ENCODE assay signal across 19 cellular contexts in genomic region chr18:44048846-44049245, GRCh38.
A peak's percentile ranks its signal among the peaks of the same experiment; 100 is the strongest.
DNase-seq lines count a peak whose midpoint lies in the region; ATAC-seq, FAIRE-seq and TF ChIP-seq lines count a peak whose summit lies in the region.
"Had no signal": no experiment of that assay in that cellular context is flagged by ENCODE, and none has a peak within 500 bp of the region (broad histone marks: within the 10 kb centered on the region; RNA-seq: fewer than 3 reads in every experiment).

No MANE protein-coding gene starts in this region.

- H4K20me1 ChIP-seq in GM23338 (replicated peaks; ENCODE audit: insufficient read depth), result no peaks in the 10 kb centered on the region
- H4K20me1 ChIP-seq: BLaER1 had no signal

- ATAC-seq in GM23338, result no peak
- ATAC-seq: GM12878, HCT116 had no signal

- no peak for TF ChIP-seq POLR2A in adrenal gland (IDR thresholded peaks at IDR 0.05)

- H3K27me3 Mint-ChIP-seq in GM23338 (ENCODE audit: insufficient read depth, low read depth, poor library complexity) (peaks cover 2% of the 10 kb centered on the region), endodermal cell (ENCODE audit: insufficient read depth) (no peaks in the 10 kb centered on the region)
- H3K27me3 Mint-ChIP-seq: CD4-positive, alpha-beta memory T cell had no signal

- FAIRE-seq in GM19239 (lab: Jason Lieb, UNC), result no peak
- FAIRE-seq: GM12878, HTR-8/SVneo had no signal

- H3K9me3 Mint-ChIP-seq in GM23338, result no peaks in the 10 kb centered on the region
- no peaks in the 10 kb centered on the region for H3K9me3 Mint-ChIP-seq in endodermal cell

- H3K79me2 ChIP-seq in GM23338 (replicated peaks; ENCODE audit: insufficient read depth), result no peaks in the 10 kb centered on the region

- intact Hi-C loops in adrenal gland (cut with DNase I), result no loop called here

- H3K9me2 ChIP-seq in GM23338 (ENCODE audit: insufficient read depth), result 0 out of 2 replicates have a peak, but pooled peaks cover 6% of the 10 kb centered on the region

- H3F3A ChIP-seq in GM23338 (replicated peaks; ENCODE audit: low read depth), result no peaks in the 10 kb centered on the region

- H3K27me3 ChIP-seq in GM23338 (ENCODE audit: insufficient read depth) (no peaks in the 10 kb centered on the region), NT2/D1 (ENCODE audit: insufficient read depth, insufficient read length) (no peaks in the 10 kb centered on the region), endodermal cell (ENCODE audit: control insufficient read depth, insufficient read depth, low read length, poor library complexity, severe bottlenecking) (no peaks in the 10 kb centered on the region), adrenal gland (no peaks in the 10 kb centered on the region)
- H3K27me3 ChIP-seq: BLaER1 had no signal

- H3K36me3 ChIP-seq in GM23338 (ENCODE audit: insufficient read depth) (no peaks in the 10 kb centered on the region), NT2/D1 (ENCODE audit: insufficient read depth, insufficient read length, low read length) (no peaks in the 10 kb centered on the region), endodermal cell (ENCODE audit: control insufficient read depth, insufficient read depth, low read length) (no peaks in the 10 kb centered on the region), adrenal gland (replicated peaks in 1 of 2) (no peaks in the 10 kb centered on the region)
- H3K36me3 ChIP-seq: BLaER1 had no signal

- no peaks in the 10 kb centered on the region for H3K36me3 Mint-ChIP-seq in GM23338 (ENCODE audit: low read depth)
- no peaks in the 10 kb centered on the region for H3K36me3 Mint-ChIP-seq in endodermal cell (ENCODE audit: low read depth)
- H3K36me3 Mint-ChIP-seq: CD14-positive monocyte; CD4-positive, alpha-beta memory T cell had no signal

- TF ChIP-seq CTCF in GM23338 (conservative IDR thresholded peaks at IDR 0.05; ENCODE audit: low read depth in 2 of 2) (no peak), endodermal cell (conservative IDR thresholded peaks at IDR 0.05) (no peak), adrenal gland (IDR thresholded peaks at IDR 0.05) (no peak)

- H3K4me3 Mint-ChIP-seq in GM23338, result no peak overlapping the region
- H3K4me3 Mint-ChIP-seq in endodermal cell, result no peak overlapping the region
- H3K4me3 Mint-ChIP-seq: CD14-positive monocyte; CD4-positive, alpha-beta memory T cell; HFFc6 had no signal

- DNase-seq in GM23338 (ENCODE audit: low spot score) (peak; percentile 56), NT2/D1 (ENCODE audit: low read depth, low spot score) (peak; percentile 63), endodermal cell (peak; percentile 52), mesenteric fat pad (ENCODE audit: low spot score) (no peak), NCI-H1694 treated with DMSO at 0.1 percent for 48 hours (lab: John Stamatoyannopoulos, UW) (no peak), GM19239 (ENCODE audit: insufficient read length, low spot score) (no peak), adrenal gland (no peak)
- DNase-seq: 8988T; Calu3; CD4-positive, alpha-beta memory T cell; DMS79 treated with DMSO at 0.1 percent for 48 hours; GM23248; H7; HFFc6 had no signal

- H3K27ac ChIP-seq in GM23338 (ENCODE audit: low read depth) (peak overlapping the region; percentile 77), endodermal cell (ENCODE audit: low read depth, low read length) (no peak overlapping the region), adrenal gland (no peak overlapping the region)
- H3K27ac ChIP-seq: BLaER1, GM23248 had no signal

- H3K9me3 ChIP-seq in NT2/D1 (ENCODE audit: insufficient read depth, low read length) (peaks cover 17% of the 10 kb centered on the region), endodermal cell (ENCODE audit: control insufficient read depth, low read length) (no peaks in the 10 kb centered on the region), adrenal gland (replicated peaks in 1 of 3) (no peaks in the 10 kb centered on the region)
- H3K9me3 ChIP-seq: BLaER1 had no signal

- H3K4me3 ChIP-seq in GM23338, result no peak overlapping the region
- no peak overlapping the region for H3K4me3 ChIP-seq in NT2/D1 (ENCODE audit: insufficient read length, low read depth)
- no peak overlapping the region for H3K4me3 ChIP-seq in endodermal cell (ENCODE audit: low read length)
- H3K4me3 ChIP-seq in adrenal gland, result no peak overlapping the region
- H3K4me3 ChIP-seq: BLaER1, GM12878, GM23248 had no signal

- no peak overlapping the region for H2AFZ ChIP-seq in GM23338
- H2AFZ ChIP-seq: GM23248 had no signal

- 75 to 100% methylated on average over 1 to 2 of the region's 2 CpGs for WGBS in endodermal cell (ENCODE audit: insufficient coverage in 1 of 2, insufficient read length in 1 of 2), 2 experiments
- 51 to 64% (median 61%) methylated on average over 2 of the region's 2 CpGs for WGBS in adrenal gland, 4 donors

- H3K4me1 Mint-ChIP-seq in GM23338 (peaks cover 26% of the 10 kb centered on the region; the same call in 2 of the 3 replicates), endodermal cell (peaks cover 7% of the 10 kb centered on the region)
- H3K4me1 Mint-ChIP-seq: CD14-positive monocyte; CD4-positive, alpha-beta memory T cell had no signal

- H3K9ac ChIP-seq in NT2/D1 (ENCODE audit: insufficient read length, low read depth), result no peak overlapping the region
- H3K9ac ChIP-seq in endodermal cell (ENCODE audit: extremely low read depth, low read length, poor library complexity, severe bottlenecking), result no peak overlapping the region
- H3K9ac ChIP-seq: BLaER1, GM23248 had no signal

- H3K4me2 ChIP-seq in GM23338, result no peak overlapping the region
- H3K4me2 ChIP-seq: BLaER1 had no signal

- peaks cover 18% of the 10 kb centered on the region for H3K4me1 ChIP-seq in GM23338 (ENCODE audit: insufficient read depth)
- H3K4me1 ChIP-seq in NT2/D1 (ENCODE audit: insufficient read depth, insufficient read length), result no peaks in the 10 kb centered on the region
- no peaks in the 10 kb centered on the region for H3K4me1 ChIP-seq in endodermal cell (ENCODE audit: control insufficient read depth, insufficient read depth, low read length)
- H3K4me1 ChIP-seq in adrenal gland (replicated peaks in 1 of 2), result no peaks in the 10 kb centered on the region

- no peak overlapping the region for H3K27ac Mint-ChIP-seq in GM23338
- no peak overlapping the region for H3K27ac Mint-ChIP-seq in endodermal cell
- H3K27ac Mint-ChIP-seq: CD14-positive monocyte; CD4-positive, alpha-beta memory T cell; HFFc6 had no signal

TF ChIP-seq in GM23338, 12 proteins besides CTCF, POLR2A, EP300 and RAD21 (continues in another document):
- TF ChIP-seq, protein P1, sequence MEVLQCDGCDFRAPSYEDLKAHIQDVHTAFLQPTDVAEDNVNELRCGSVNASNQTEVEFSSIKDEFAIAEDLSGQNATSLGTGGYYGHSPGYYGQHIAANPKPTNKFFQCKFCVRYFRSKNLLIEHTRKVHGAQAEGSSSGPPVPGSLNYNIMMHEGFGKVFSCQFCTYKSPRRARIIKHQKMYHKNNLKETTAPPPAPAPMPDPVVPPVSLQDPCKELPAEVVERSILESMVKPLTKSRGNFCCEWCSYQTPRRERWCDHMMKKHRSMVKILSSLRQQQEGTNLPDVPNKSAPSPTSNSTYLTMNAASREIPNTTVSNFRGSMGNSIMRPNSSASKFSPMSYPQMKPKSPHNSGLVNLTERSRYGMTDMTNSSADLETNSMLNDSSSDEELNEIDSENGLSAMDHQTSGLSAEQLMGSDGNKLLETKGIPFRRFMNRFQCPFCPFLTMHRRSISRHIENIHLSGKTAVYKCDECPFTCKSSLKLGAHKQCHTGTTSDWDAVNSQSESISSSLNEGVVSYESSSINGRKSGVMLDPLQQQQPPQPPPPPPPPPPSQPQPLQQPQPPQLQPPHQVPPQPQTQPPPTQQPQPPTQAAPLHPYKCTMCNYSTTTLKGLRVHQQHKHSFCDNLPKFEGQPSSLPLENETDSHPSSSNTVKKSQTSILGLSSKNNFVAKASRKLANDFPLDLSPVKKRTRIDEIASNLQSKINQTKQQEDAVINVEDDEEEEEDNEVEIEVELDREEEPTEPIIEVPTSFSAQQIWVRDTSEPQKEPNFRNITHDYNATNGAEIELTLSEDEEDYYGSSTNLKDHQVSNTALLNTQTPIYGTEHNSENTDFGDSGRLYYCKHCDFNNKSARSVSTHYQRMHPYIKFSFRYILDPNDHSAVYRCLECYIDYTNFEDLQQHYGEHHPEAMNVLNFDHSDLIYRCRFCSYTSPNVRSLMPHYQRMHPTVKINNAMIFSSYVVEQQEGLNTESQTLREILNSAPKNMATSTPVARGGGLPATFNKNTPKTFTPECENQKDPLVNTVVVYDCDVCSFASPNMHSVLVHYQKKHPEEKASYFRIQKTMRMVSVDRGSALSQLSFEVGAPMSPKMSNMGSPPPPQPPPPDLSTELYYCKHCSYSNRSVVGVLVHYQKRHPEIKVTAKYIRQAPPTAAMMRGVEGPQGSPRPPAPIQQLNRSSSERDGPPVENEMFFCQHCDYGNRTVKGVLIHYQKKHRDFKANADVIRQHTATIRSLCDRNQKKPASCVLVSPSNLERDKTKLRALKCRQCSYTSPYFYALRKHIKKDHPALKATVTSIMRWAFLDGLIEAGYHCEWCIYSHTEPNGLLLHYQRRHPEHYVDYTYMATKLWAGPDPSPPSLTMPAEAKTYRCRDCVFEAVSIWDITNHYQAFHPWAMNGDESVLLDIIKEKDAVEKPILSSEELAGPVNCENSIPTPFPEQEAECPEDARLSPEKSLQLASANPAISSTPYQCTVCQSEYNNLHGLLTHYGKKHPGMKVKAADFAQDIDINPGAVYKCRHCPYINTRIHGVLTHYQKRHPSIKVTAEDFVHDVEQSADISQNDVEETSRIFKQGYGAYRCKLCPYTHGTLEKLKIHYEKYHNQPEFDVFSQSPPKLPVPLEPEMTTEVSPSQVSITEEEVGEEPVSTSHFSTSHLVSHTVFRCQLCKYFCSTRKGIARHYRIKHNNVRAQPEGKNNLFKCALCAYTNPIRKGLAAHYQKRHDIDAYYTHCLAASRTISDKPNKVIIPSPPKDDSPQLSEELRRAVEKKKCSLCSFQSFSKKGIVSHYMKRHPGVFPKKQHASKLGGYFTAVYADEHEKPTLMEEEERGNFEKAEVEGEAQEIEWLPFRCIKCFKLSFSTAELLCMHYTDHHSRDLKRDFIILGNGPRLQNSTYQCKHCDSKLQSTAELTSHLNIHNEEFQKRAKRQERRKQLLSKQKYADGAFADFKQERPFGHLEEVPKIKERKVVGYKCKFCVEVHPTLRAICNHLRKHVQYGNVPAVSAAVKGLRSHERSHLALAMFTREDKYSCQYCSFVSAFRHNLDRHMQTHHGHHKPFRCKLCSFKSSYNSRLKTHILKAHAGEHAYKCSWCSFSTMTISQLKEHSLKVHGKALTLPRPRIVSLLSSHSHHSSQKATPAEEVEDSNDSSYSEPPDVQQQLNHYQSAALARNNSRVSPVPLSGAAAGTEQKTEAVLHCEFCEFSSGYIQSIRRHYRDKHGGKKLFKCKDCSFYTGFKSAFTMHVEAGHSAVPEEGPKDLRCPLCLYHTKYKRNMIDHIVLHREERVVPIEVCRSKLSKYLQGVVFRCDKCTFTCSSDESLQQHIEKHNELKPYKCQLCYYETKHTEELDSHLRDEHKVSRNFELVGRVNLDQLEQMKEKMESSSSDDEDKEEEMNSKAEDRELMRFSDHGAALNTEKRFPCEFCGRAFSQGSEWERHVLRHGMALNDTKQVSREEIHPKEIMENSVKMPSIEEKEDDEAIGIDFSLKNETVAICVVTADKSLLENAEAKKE (CRISPR knock-in tag; IDR thresholded peaks at IDR 0.05), result peak; percentile 99
- TF ChIP-seq ZNF331 (CRISPR knock-in tag; IDR thresholded peaks at IDR 0.05; ENCODE audit: low read depth) (no peak), EZH2 (IDR thresholded peaks at IDR 0.05; ENCODE audit: low read depth, unreplicated experiment) (no peak), STAT1 (IDR thresholded peaks at IDR 0.05; ENCODE audit: unreplicated experiment) (no peak)

Comparison
In these comparisons a context has a peak if more than half of its experiments do, and no peak if none do; other contexts are left out.
1. DNase-seq: peak in GM23338 (single experiment), NT2/D1 (single experiment) and endodermal cell (single experiment); none in mesenteric fat pad (single experiment), NCI-H1694 treated with DMSO at 0.1 percent for 48 hours (single experiment), GM19239 (single experiment) and adrenal gland (0 of 7).